30 cellular contexts compared by ENCODE assay signal in genomic region chr11:12639388-12639787, GRCh38. TPM values are rescaled to one million over a fixed set of nuclear protein-coding genes. Genes with fewer than 3 reads are reported as not detected.
"Had no signal": no experiment of that assay in that cellular context is flagged by ENCODE, and none has a peak within 500 bp of the region (broad histone marks: within the 10 kb centered on the region; RNA-seq: fewer than 3 reads in every experiment).

No MANE protein-coding gene starts in this region.

- DNase-seq: naive thymus-derived CD4-positive, alpha-beta T cell; natural killer cell; nucleus accumbens; pancreas; posterior cingulate gyrus; psoas muscle; right cardiac atrium; spleen; stimulated activated CD4-positive, alpha-beta T cell treated with anti-CD3 and anti-CD28 coated beads, Interleukin-12 subunit alpha, Interleukin-12 subunit beta, amount 100 ng/mL, for 4 hours; stimulated activated CD4-positive, alpha-beta T cell treated with anti-CD3 and anti-CD28 coated beads, Interleukin-1b, Interleukin-23, amount 100 ng/mL, for 48 hours; stimulated activated CD4-positive, alpha-beta T cell treated with anti-CD3 and anti-CD28 coated beads, Interleukin-4, amount 100 ng/mL, for 1 hour; stimulated activated CD4-positive, alpha-beta T cell treated with anti-CD3 and anti-CD28 coated beads, Interleukin-4, amount 100 ng/mL, for 4 hours; stimulated activated CD8-positive, alpha-beta memory T cell treated with anti-CD3 and anti-CD28 coated beads, Interleukin-4, amount 100 ng/mL, for 48 hours; stimulated activated naive CD4-positive, alpha-beta T cell treated with Interleukin-2 at 50 U/mL for 16 hours; stomach; thyroid gland; trophoblast cell; upper lobe of left lung had no signal

- H3K4me2 ChIP-seq: smooth muscle cell had no signal

- H3K4me3 Mint-ChIP-seq: naive thymus-derived CD4-positive, alpha-beta T cell; natural killer cell; nephron; stimulated activated memory B cell treated with anti-CD40 and anti-IgM and Interleukin-4, amounts not matched to agents 10 μg/mL and 1 μg/mL and 100 μg/mL, for 72 hours; stimulated activated naive CD8-positive, alpha-beta T cell treated with anti-CD3 and anti-CD28 coated beads, Interleukin-15, Interleukin-2, amounts not matched to agents 100 ng/mL and 50 ng/mL, for 24 hours had no signal

- H3K36me3 Mint-ChIP-seq: naive thymus-derived CD4-positive, alpha-beta T cell; natural killer cell; stimulated activated memory B cell treated with anti-CD40 and anti-IgM and Interleukin-4, amounts not matched to agents 10 μg/mL and 1 μg/mL and 100 μg/mL, for 72 hours had no signal

- H3K27ac ChIP-seq: neutrophil, pancreas, psoas muscle, skin epidermis, spleen, stomach, thoracic aorta, thyroid gland, tibial nerve, upper lobe of left lung, vagina had no signal

- H3K4me3 ChIP-seq: pancreas, psoas muscle, skin epidermis, smooth muscle cell, spleen, stomach, thoracic aorta, thyroid gland, tibial nerve, upper lobe of left lung, vagina had no signal

- H3K4me1 ChIP-seq: pancreas, psoas muscle, thyroid gland, tibial nerve, upper lobe of left lung, vagina had no signal

- H3K27me3 ChIP-seq: neutrophil, pancreas, spleen, stomach, thyroid gland, tibial nerve, upper lobe of left lung, vagina had no signal

- FAIRE-seq: pancreas, urothelium cell line had no signal

- H3K9me3 ChIP-seq: neutrophil, pancreas, psoas muscle, spleen, stomach, thoracic aorta, thyroid gland, tibial nerve, upper lobe of left lung, vagina had no signal

- H3K27me3 Mint-ChIP-seq: progenitor cell of endocrine pancreas had no signal

- H3K36me3 ChIP-seq: neutrophil, pancreas, spleen, stomach, thoracic aorta, thyroid gland, tibial nerve, upper lobe of left lung, vagina had no signal

- H3K27ac Mint-ChIP-seq: naive thymus-derived CD4-positive, alpha-beta T cell; natural killer cell; nephron; progenitor cell of endocrine pancreas; stimulated activated memory B cell treated with anti-CD40 and anti-IgM and Interleukin-4, amounts not matched to agents 10 μg/mL and 1 μg/mL and 100 μg/mL, for 72 hours; stimulated activated naive CD8-positive, alpha-beta T cell treated with anti-CD3 and anti-CD28 coated beads, Interleukin-15, Interleukin-2, amounts not matched to agents 100 ng/mL and 50 ng/mL, for 24 hours had no signal

- H3K4me1 Mint-ChIP-seq: natural killer cell; stimulated activated memory B cell treated with anti-CD40 and anti-IgM and Interleukin-4, amounts not matched to agents 10 μg/mL and 1 μg/mL and 100 μg/mL, for 72 hours had no signal

- H3K9me3 Mint-ChIP-seq: nephron; stimulated activated memory B cell treated with anti-CD40 and anti-IgM and Interleukin-4, amounts not matched to agents 10 μg/mL and 1 μg/mL and 100 μg/mL, for 72 hours; stimulated activated naive CD8-positive, alpha-beta T cell treated with anti-CD3 and anti-CD28 coated beads, Interleukin-15, Interleukin-2, amounts not matched to agents 100 ng/mL and 50 ng/mL, for 24 hours had no signal

- ATAC-seq: naive thymus-derived CD4-positive, alpha-beta T cell; natural killer cell; pancreas; psoas muscle; right cardiac atrium; sciatic nerve; stimulated activated memory B cell treated with anti-CD40 and anti-IgM and Interleukin-4, amounts not matched to agents 10 μg/mL and 1 μg/mL and 100 μg/mL, for 72 hours had no signal

RNA-seq across cellular contexts. Expression of gene TEAD1, which starts 34.8 kb away (rescaled TPM):
- total RNA-seq: natural killer cell had no signal
